In the genomic region with DNA sequence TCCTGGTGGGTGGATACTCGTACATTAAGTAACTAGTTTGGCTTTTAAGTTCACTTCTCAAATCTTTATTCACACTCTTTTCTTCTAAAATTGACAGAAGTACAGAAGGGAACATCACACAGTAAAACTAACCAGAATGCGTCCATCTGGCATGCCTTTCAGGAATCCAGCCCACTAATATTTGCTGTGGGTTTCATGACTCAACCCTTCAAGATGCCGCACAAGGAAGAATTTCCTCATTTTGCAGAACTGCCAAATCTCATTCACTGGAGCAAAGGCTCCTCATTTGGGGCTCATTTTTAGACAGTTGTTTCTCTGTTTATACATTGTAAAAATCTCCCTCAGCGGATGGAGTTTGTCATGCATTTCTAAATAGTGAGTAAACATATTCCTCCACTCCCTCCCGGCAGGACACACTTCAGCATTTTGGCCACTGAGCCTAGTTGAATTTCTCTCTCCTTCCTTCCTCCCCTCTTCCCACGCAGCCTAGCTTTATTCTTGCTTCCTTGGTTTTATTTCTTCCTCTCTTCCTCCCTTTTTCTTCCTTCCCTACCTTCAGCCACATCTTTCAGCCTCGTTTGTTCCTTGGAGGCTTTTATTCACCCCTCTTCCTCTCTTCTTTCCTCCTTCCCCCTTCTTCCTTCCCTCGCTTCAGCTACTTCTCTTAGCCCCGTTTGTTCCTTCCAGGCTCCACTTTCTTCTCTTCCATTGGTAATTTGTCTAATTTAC, we compare ENCODE assay signal across 8 cellular contexts.
A peak's percentile ranks its signal among the peaks of the same experiment; 100 is the strongest.
DNase-seq lines count a peak whose midpoint lies in the region; ATAC-seq and TF ChIP-seq lines count a peak whose summit lies in the region.

No MANE protein-coding gene starts in this region.

- no peak for TF ChIP-seq CTCF in PC-9 (conservative IDR thresholded peaks at IDR 0.05)
- no peak for TF ChIP-seq CTCF in mesothelial cell of epicardium (IDR thresholded peaks at IDR 0.05; ENCODE audit: unreplicated experiment)
- no peak for TF ChIP-seq CTCF in upper lobe of left lung (IDR thresholded peaks at IDR 0.05)

- TF ChIP-seq POLR2A in upper lobe of left lung (IDR thresholded peaks at IDR 0.05): no peak

- no peaks in the 10 kb centered on the region for H3K9me3 ChIP-seq in PC-9 (ENCODE audit: insufficient read depth, low read depth)
- no peaks in the 10 kb centered on the region for H3K9me3 ChIP-seq in ectodermal cell (ENCODE audit: control insufficient read depth, low read length)
- H3K9me3 ChIP-seq in upper lobe of left lung: no peaks in the 10 kb centered on the region

- no peak for DNase-seq in activated CD4-positive, alpha-beta T cell treated with anti-CD3 and anti-CD28 coated beads, Interleukin-2, amount 10 ng/mL, durations not matched to agents 24 days and 14 days
- no peak for DNase-seq in activated CD4-positive, alpha-beta T cell treated with anti-CD3 and anti-CD28 coated beads, Interleukin-2, amount 50 U/mL, for 48 hours
- DNase-seq in PC-9: peak; percentile 49 to 98
- no peak for DNase-seq in mesothelial cell of epicardium (ENCODE audit: low spot score in 2 of 2, unreplicated experiment in 2 of 2)
- peak in 1 of 2 donors; percentile 27 for DNase-seq in upper lobe of left lung
- no peak for DNase-seq in iPS-NIHi11 (ENCODE audit: low spot score)

- H3K4me3 Mint-ChIP-seq in activated CD4-positive, alpha-beta T cell treated with anti-CD3 and anti-CD28 coated beads, Interleukin-2, amount 10 ng/mL, durations not matched to agents 24 days and 14 days: peak overlapping the region; percentile 52
- H3K4me3 Mint-ChIP-seq in mesothelial cell of epicardium: peak overlapping the region; percentile 78

- H3K9me3 Mint-ChIP-seq in activated CD4-positive, alpha-beta T cell treated with anti-CD3 and anti-CD28 coated beads, Interleukin-2, amount 10 ng/mL, durations not matched to agents 24 days and 14 days: no peaks in the 10 kb centered on the region
- no peaks in the 10 kb centered on the region for H3K9me3 Mint-ChIP-seq in mesothelial cell of epicardium

- POLR2A ChIA-PET in PC-9 (lab: Charles Lee; ENCODE audit: unreplicated experiment): interaction anchor here (0.6 kb wide), 1 partner anchor 515 kb away, joined by 4 read pairs; no protein-coding TSS in a partner anchor

- no peaks in the 10 kb centered on the region for H3K27me3 ChIP-seq in PC-9 (ENCODE audit: insufficient read depth, low read depth)
- no peaks in the 10 kb centered on the region for H3K27me3 ChIP-seq in ectodermal cell (ENCODE audit: control insufficient read depth, insufficient read depth, low read length, poor library complexity, severe bottlenecking)
- H3K27me3 ChIP-seq in upper lobe of left lung: no peaks in the 10 kb centered on the region

- H3K4me3 ChIP-seq in PC-9 (peak overlapping the region; percentile 74), ectodermal cell (ENCODE audit: insufficient read depth, low read depth, low read length) (peak overlapping the region; percentile 78), upper lobe of left lung (peak overlapping the region; percentile 19 to 87 (median 75))

- H3K79me2 ChIP-seq in PC-9 (ENCODE audit: low read depth): no peaks in the 10 kb centered on the region

- no peaks in the 10 kb centered on the region for H3K36me3 Mint-ChIP-seq in activated CD4-positive, alpha-beta T cell treated with anti-CD3 and anti-CD28 coated beads, Interleukin-2, amount 10 ng/mL, durations not matched to agents 24 days and 14 days (ENCODE audit: low read depth)
- H3K36me3 Mint-ChIP-seq in mesothelial cell of epicardium: no peaks in the 10 kb centered on the region

- H3F3A ChIP-seq in PC-9 (ENCODE audit: insufficient read depth, low read depth): peaks cover 34% of the 10 kb centered on the region

- peaks cover 33% of the 10 kb centered on the region for H3K4me1 ChIP-seq in PC-9 (replicated peaks; ENCODE audit: insufficient read depth)
- peaks cover 17% of the 10 kb centered on the region for H3K4me1 ChIP-seq in ectodermal cell (ENCODE audit: control insufficient read depth, insufficient read depth, low read length)
- peaks cover 6 to 21% (median 11%) of the 10 kb centered on the region in 4 donors for H3K4me1 ChIP-seq in upper lobe of left lung

- H4K20me1 ChIP-seq in PC-9 (ENCODE audit: insufficient read depth): no peaks in the 10 kb centered on the region

- ATAC-seq in upper lobe of left lung (ENCODE audit: low FRiP score in 2 of 2) (peak; percentile 37 to 71), HG03432 (IDR thresholded peaks at IDR 0.05; ENCODE audit: unreplicated experiment) (no peak)

- H3K36me3 ChIP-seq in PC-9 (ENCODE audit: low read depth) (no peaks in the 10 kb centered on the region), ectodermal cell (ENCODE audit: control insufficient read depth, insufficient read depth, low read length) (no peaks in the 10 kb centered on the region), upper lobe of left lung (no peaks in the 10 kb centered on the region)

- CTCF ChIA-PET in PC-9 (lab: Charles Lee): interaction anchor here (0.6 to 0.7 kb wide), 2 partner anchors 23 to 423 kb away, joined by 3 to 10 read pairs; no protein-coding TSS in a partner anchor

- peak overlapping the region; percentile 79 for H3K27ac ChIP-seq in PC-9
- peak overlapping the region; percentile 98 for H3K27ac ChIP-seq in ectodermal cell (ENCODE audit: insufficient read depth, low read depth, low read length, poor library complexity, severe bottlenecking)
- H3K27ac ChIP-seq in upper lobe of left lung: peak overlapping the region; percentile 77 to 95 (median 94)

- peak overlapping the region; percentile 98 for H3K4me2 ChIP-seq in PC-9

- WGBS in ectodermal cell, 2 experiments: 23 to 25% methylated on average over 9 of the region's 9 CpGs
- 16% methylated on average over 9 of the region's 9 CpGs for WGBS in upper lobe of left lung, 2 donors

- peaks cover 10% of the 10 kb centered on the region for H3K4me1 Mint-ChIP-seq in activated CD4-positive, alpha-beta T cell treated with anti-CD3 and anti-CD28 coated beads, Interleukin-2, amount 10 ng/mL, durations not matched to agents 24 days and 14 days
- peaks cover 27% of the 10 kb centered on the region for H3K4me1 Mint-ChIP-seq in mesothelial cell of epicardium

- H3K27ac Mint-ChIP-seq in activated CD4-positive, alpha-beta T cell treated with anti-CD3 and anti-CD28 coated beads, Interleukin-2, amount 10 ng/mL, durations not matched to agents 24 days and 14 days: no peak overlapping the region
- H3K27ac Mint-ChIP-seq in mesothelial cell of epicardium: peak overlapping the region; percentile 97

- intact Hi-C loops in activated CD4-positive, alpha-beta T cell treated with anti-CD3 and anti-CD28 coated beads, Interleukin-2, amount 10 ng/mL, durations not matched to agents 24 days and 14 days (cut with micrococcal nuclease): no loop called here
- intact Hi-C loops in PC-9 (cut with micrococcal nuclease; ENCODE audit: unreplicated experiment): loop anchor here (2.0 to 10.0 kb wide), 6 partner anchors 93 to 1042 kb away; partner anchors contain the start of genes NAALADL2 and NLGN1

- H3K27me3 Mint-ChIP-seq in activated CD4-positive, alpha-beta T cell treated with anti-CD3 and anti-CD28 coated beads, Interleukin-2, amount 10 ng/mL, durations not matched to agents 24 days and 14 days: peaks cover 27% of the 10 kb centered on the region
- peaks cover 4% of the 10 kb centered on the region for H3K27me3 Mint-ChIP-seq in mesothelial cell of epicardium (ENCODE audit: low read depth)

- TF ChIP-seq EP300 in upper lobe of left lung (IDR thresholded peaks at IDR 0.05): no peak

- no peaks in the 10 kb centered on the region for H3K9me2 ChIP-seq in PC-9 (ENCODE audit: insufficient read depth)

- no TSS peak for BruUV-seq in PC-9 (replicated peaks; lab: Mats Ljungman, UMichigan)

- H2AFZ ChIP-seq in PC-9: peak overlapping the region; percentile 93

Comparison
In these comparisons a context has a peak if more than half of its experiments do, and no peak if none do; other contexts are left out.
1. DNase-seq: peak in PC-9 (2 of 2); none in activated CD4-positive, alpha-beta T cell treated with anti-CD3 and anti-CD28 coated beads, Interleukin-2, amount 10 ng/mL, durations not matched to agents 24 days and 14 days (single experiment), activated CD4-positive, alpha-beta T cell treated with anti-CD3 and anti-CD28 coated beads, Interleukin-2, amount 50 U/mL, for 48 hours (0 of 2), mesothelial cell of epicardium (0 of 2) and iPS-NIHi11 (single experiment).
2. Peak in every context shown above with its lines, with median percentiles within 50 percentile points of each other: H3K27ac ChIP-seq and H3K4me3 ChIP-seq.